In genomic region chr18:48959921-48960920, GRCh38 we compare ENCODE assay signal across 13 cellular contexts. TPM values are rescaled to one million over a fixed set of nuclear protein-coding genes. Genes with fewer than 3 reads are reported as not detected.
DNase-seq lines count a peak whose midpoint lies in the region; ATAC-seq, FAIRE-seq and TF ChIP-seq lines count a peak whose summit lies in the region.
"Had no signal": no experiment of that assay in that cellular context is flagged by ENCODE, and none has a peak within 500 bp of the region (broad histone marks: within the 10 kb centered on the region; RNA-seq: fewer than 3 reads in every experiment).

No MANE protein-coding gene starts in this region.

- TF ChIP-seq CTCF in bronchial epithelial cell (IDR thresholded peaks at IDR 0.05; ENCODE audit: insufficient read depth, low read length, severe bottlenecking) (no peak), lower leg skin (IDR thresholded peaks at IDR 0.05) (no peak)

- 88 to 91% methylated on average over 17 of the region's 17 CpGs for WGBS in lower leg skin, 2 donors

- DNase-seq in DMS53 (lab: John Stamatoyannopoulos, UW) (peak; percentile 70), M059J (ENCODE audit: low read depth) (peak; percentile 79), bronchial epithelial cell (ENCODE audit: low read depth) (peak; percentile 65), left colon (no peak), lower leg skin (ENCODE audit: low spot score in 2 of 2) (no peak)
- DNase-seq in activated CD4-positive, alpha-beta T cell treated with anti-CD3 and anti-CD28 coated beads, Interleukin-2, amount 50 U/mL, for 1 hour, result no peak
- DNase-seq: activated effector memory CD4-positive, alpha-beta T cell treated with anti-CD3 and anti-CD28 coated beads, Interleukin-2, amount 50 U/mL, for 16 hours; SHP77 treated with DMSO at 0.1 percent for 48 hours; stimulated activated CD4-positive, alpha-beta T cell treated with anti-CD3 and anti-CD28 coated beads, Interleukin-15, amount 100 ng/mL, for 24 hours had no signal

- H3K4me3 ChIP-seq in bronchial epithelial cell (ENCODE audit: low read depth, low read length) (no peak overlapping the region), lower leg skin (ENCODE audit: low read depth, poor library complexity, severe bottlenecking) (no peak overlapping the region)
- H3K4me3 ChIP-seq: BLaER1 had no signal

- TF ChIP-seq POLR2A in lower leg skin (IDR thresholded peaks at IDR 0.05), result no peak

- H3K27me3 ChIP-seq in bronchial epithelial cell (ENCODE audit: control insufficient read depth, insufficient read depth, low read length), result no peaks in the 10 kb centered on the region
- H3K27me3 ChIP-seq: BLaER1 had no signal

- H3K36me3 ChIP-seq in bronchial epithelial cell (ENCODE audit: control insufficient read depth, insufficient read depth, low read length), result no peaks in the 10 kb centered on the region
- H3K36me3 ChIP-seq: BLaER1 had no signal

- ATAC-seq in left colon (peak; percentile 34), HG03565 (IDR thresholded peaks at IDR 0.05; ENCODE audit: unreplicated experiment) (no peak), HG03354 (IDR thresholded peaks at IDR 0.05; ENCODE audit: poor library complexity, severe bottlenecking, unreplicated experiment) (no peak)
- ATAC-seq: stimulated activated memory B cell treated with anti-CD40 and anti-IgM and Interleukin-4, amounts not matched to agents 10 μg/mL and 1 μg/mL and 100 μg/mL, for 72 hours had no signal

- intact Hi-C loops in left colon (cut with DNase I, micrococcal nuclease) (no loop called here), lower leg skin (cut with DNase I; ENCODE audit: low total_unique reads) (no loop called here)

- FAIRE-seq in bronchial epithelial cell (lab: Jason Lieb, UNC), result no peak

RNA-seq across cellular contexts. Expression of gene SMAD7, which starts 9.5 kb away (rescaled TPM):
- 12.6 and 19.3 TPM in 2 replicates for total RNA-seq in M059J (2014; rRNA removed; shearing (Covaris generic))
- 11.5 and 19.2 TPM in 2 replicates for total RNA-seq in bronchial epithelial cell
- total RNA-seq in left colon, result 10 to 100 TPM; 36.4 to 50.0 TPM
- total RNA-seq in lower leg skin, result 10 to 100 TPM; 19.6 to 23.9 (median 20.7) TPM

Comparison
In these comparisons a context has a peak if more than half of its experiments do, and no peak if none do; other contexts are left out.
1. DNase-seq: peak in DMS53 (single experiment), M059J (single experiment) and bronchial epithelial cell (single experiment); none in left colon (0 of 2), activated CD4-positive, alpha-beta T cell treated with anti-CD3 and anti-CD28 coated beads, Interleukin-2, amount 50 U/mL, for 1 hour (single experiment) and lower leg skin (0 of 2).